Comparison of ENCODE assay signal across 8 cellular contexts in genomic region chr11:68843703-68844312, GRCh38. TPM values are rescaled to one million over a fixed set of nuclear protein-coding genes. Genes with fewer than 3 reads are reported as not detected.
DNase-seq lines count a peak whose midpoint lies in the region; ATAC-seq and TF ChIP-seq lines count a peak whose summit lies in the region.

No MANE protein-coding gene starts in this region.

- no peaks in the 10 kb centered on the region for H3K9me3 Mint-ChIP-seq in activated T-cell treated with anti-CD3 and anti-CD28 coated beads, Interleukin-2, amount 50 U/mL, for 24 hours

- H3K18ac ChIP-seq in trophoblast cell (ENCODE audit: low read length): no peak overlapping the region

- no peak overlapping the region for H2BK12ac ChIP-seq in trophoblast cell (ENCODE audit: low read length)

- H3K79me2 ChIP-seq in trophoblast cell (ENCODE audit: control insufficient read depth, insufficient read depth, low read length, poor library complexity): no peaks in the 10 kb centered on the region

- H3K4me3 ChIP-seq in trophoblast cell (ENCODE audit: low read depth, low read length): peak overlapping the region; percentile 31
- no peak overlapping the region for H3K4me3 ChIP-seq in foreskin fibroblast (ENCODE audit: low read depth in 1 of 2, low read length in 2 of 2)

- peaks cover 13 to 16% of the 10 kb centered on the region in 2 experiments for H3K4me1 ChIP-seq in trophoblast cell (ENCODE audit: control insufficient read depth in 1 of 2, insufficient read depth in 2 of 2, low read length in 2 of 2)

- no peak overlapping the region for H3K9ac ChIP-seq in trophoblast cell (ENCODE audit: low read length)

- H3K27me3 ChIP-seq in trophoblast cell (ENCODE audit: insufficient read depth, low read length): peaks cover 41% of the 10 kb centered on the region

- no peaks in the 10 kb centered on the region for H3K36me3 ChIP-seq in trophoblast cell (ENCODE audit: control insufficient read depth in 1 of 2, insufficient read depth in 2 of 2, low read length in 2 of 2)

- H4K12ac ChIP-seq in trophoblast cell (ENCODE audit: low read depth, low read length): no peak overlapping the region

- peaks cover 2% of the 10 kb centered on the region for H3K79me1 ChIP-seq in trophoblast cell (ENCODE audit: low read length)

- no peak overlapping the region for H4K91ac ChIP-seq in trophoblast cell (ENCODE audit: low read depth, low read length)

- ATAC-seq in GM18511 (IDR thresholded peaks at IDR 0.05; ENCODE audit: unreplicated experiment): peak; percentile 47
- peak; percentile 44 for ATAC-seq in HG03280 (IDR thresholded peaks at IDR 0.05; ENCODE audit: unreplicated experiment)

- DNase-seq in NOMO-1 (lab: John Stamatoyannopoulos, UW; ENCODE audit: unreplicated experiment in 2 of 2) (peak; percentile 60 to 82), germinal center (ENCODE audit: low spot score) (peak; percentile 82), trophoblast cell (peak; percentile 40 to 69), foreskin fibroblast (no peak), midbrain (lab: John Stamatoyannopoulos, UW) (no peak)
- peak; percentile 85 for DNase-seq in activated T-cell treated with anti-CD3 and anti-CD28 coated beads, Interleukin-2, amount 50 U/mL, for 24 hours

- TF ChIP-seq CTCF in foreskin fibroblast (IDR thresholded peaks at IDR 0.05; ENCODE audit: low read depth, low read length): no peak

- peaks cover 37% of the 10 kb centered on the region for H3K4me1 Mint-ChIP-seq in activated T-cell treated with anti-CD3 and anti-CD28 coated beads, Interleukin-2, amount 50 U/mL, for 24 hours (ENCODE audit: low read depth)

- no peak overlapping the region for H3K27ac ChIP-seq in trophoblast cell (ENCODE audit: low read depth, low read length)

- H3K27ac Mint-ChIP-seq in activated T-cell treated with anti-CD3 and anti-CD28 coated beads, Interleukin-2, amount 50 U/mL, for 24 hours: peak overlapping the region; percentile 86

- H3K23ac ChIP-seq in trophoblast cell (ENCODE audit: low read length): no peak overlapping the region

- H2BK5ac ChIP-seq in trophoblast cell (ENCODE audit: low read depth, low read length, poor library complexity): no peak overlapping the region

- WGBS in trophoblast cell (ENCODE audit: extremely low coverage, insufficient coverage, insufficient read length): no CpG with 5 or more reads among the region's 54 CpGs

- no peak overlapping the region for H3K4ac ChIP-seq in trophoblast cell (ENCODE audit: low read depth, low read length)

- no peak overlapping the region for H2AK5ac ChIP-seq in trophoblast cell (ENCODE audit: low read length)

- no peaks in the 10 kb centered on the region for H3K36me3 Mint-ChIP-seq in activated T-cell treated with anti-CD3 and anti-CD28 coated beads, Interleukin-2, amount 50 U/mL, for 24 hours (ENCODE audit: low read depth)

- H2BK120ac ChIP-seq in trophoblast cell (ENCODE audit: insufficient read depth, low read length, poor library complexity): no peak overlapping the region

- H4K8ac ChIP-seq in trophoblast cell (ENCODE audit: low read depth, low read length): no peak overlapping the region

- no peak overlapping the region for H2AFZ ChIP-seq in trophoblast cell (ENCODE audit: insufficient read depth, low read length, poor library complexity)

- H3K4me2 ChIP-seq in trophoblast cell (ENCODE audit: low read length): peak overlapping the region; percentile 58

- H3K27me3 Mint-ChIP-seq in activated T-cell treated with anti-CD3 and anti-CD28 coated beads, Interleukin-2, amount 50 U/mL, for 24 hours: peaks cover 3% of the 10 kb centered on the region

- peak overlapping the region; percentile 80 for H3K4me3 Mint-ChIP-seq in activated T-cell treated with anti-CD3 and anti-CD28 coated beads, Interleukin-2, amount 50 U/mL, for 24 hours

- peaks cover 15% of the 10 kb centered on the region for H3K9me3 ChIP-seq in trophoblast cell (ENCODE audit: insufficient read depth, low read depth, low read length)

- H3K14ac ChIP-seq in trophoblast cell (ENCODE audit: low read length): no peak overlapping the region

RNA-seq across cellular contexts. Expression of gene CPT1A, which starts 2.1 kb away (rescaled TPM):
- 0.17 and 0.21 TPM in 2 replicates for polyA plus RNA-seq in trophoblast cell (2013)

RNA-seq across cellular contexts. Expression of gene MRPL21, which starts 59.8 kb away (rescaled TPM):
- 47.9 and 49.0 TPM in 2 replicates for polyA plus RNA-seq in trophoblast cell (2013)

RNA-seq across cellular contexts. Expression of gene IGHMBP2, which starts 59.9 kb away (rescaled TPM):
- 6.2 and 6.6 TPM in 2 replicates for polyA plus RNA-seq in trophoblast cell (2013)

Comparison
In these comparisons a context has a peak if more than half of its experiments do, and no peak if none do; other contexts are left out.
1. DNase-seq: peak in NOMO-1 (2 of 2), activated T-cell treated with anti-CD3 and anti-CD28 coated beads, Interleukin-2, amount 50 U/mL, for 24 hours (single experiment), germinal center (single experiment) and trophoblast cell (2 of 2); none in foreskin fibroblast (0 of 2) and midbrain (single experiment).